ENCODE assay signal across 11 cellular contexts in genomic region chr1:201702936-201703335, GRCh38.
DNase-seq lines count a peak whose midpoint lies in the region; ATAC-seq, FAIRE-seq and TF ChIP-seq lines count a peak whose summit lies in the region.
"Had no signal": no experiment of that assay in that cellular context is flagged by ENCODE, and none has a peak within 500 bp of the region (broad histone marks: within the 10 kb centered on the region; RNA-seq: fewer than 3 reads in every experiment).

No MANE protein-coding gene starts in this region.

- no peak overlapping the region for H3K4me3 ChIP-seq in HAP-1
- no peak overlapping the region for H3K4me3 ChIP-seq in fibroblast of mammary gland (ENCODE audit: control insufficient read depth, low read depth, low read length)
- H3K4me3 ChIP-seq in skeletal muscle satellite cell (ENCODE audit: low read length), result no peak overlapping the region
- H3K4me3 ChIP-seq: testis had no signal

- POLR2A ChIA-PET in CD4-positive, alpha-beta T cell (lab: Charles Lee), result no interaction called here

- H3K36me3 ChIP-seq in HAP-1 (replicated peaks) (no peaks in the 10 kb centered on the region), skeletal muscle satellite cell (ENCODE audit: insufficient read depth, low read length) (peaks cover 7% of the 10 kb centered on the region)

- DNase-seq in HAP-1 (ENCODE audit: low spot score in 2 of 2) (peak; percentile 23 to 68), NCI-H524 treated with DMSO at 0.1 percent for 48 hours (lab: John Stamatoyannopoulos, UW) (peak; percentile 95), fibroblast of mammary gland (ENCODE audit: low read depth) (peak; percentile 38), GM12891 (ENCODE audit: insufficient read length, low spot score) (no peak)
- no peak for DNase-seq in CD4-positive, alpha-beta T cell
- DNase-seq: activated CD4-positive, alpha-beta memory T cell treated with anti-CD3 and anti-CD28 coated beads, Interleukin-2, amount 10 ng/mL, durations not matched to agents 7 days and 5 days had no signal

- no peak overlapping the region for H3K27ac Mint-ChIP-seq in CD4-positive, alpha-beta T cell
- H3K27ac Mint-ChIP-seq: activated CD4-positive, alpha-beta memory T cell treated with anti-CD3 and anti-CD28 coated beads, Interleukin-2, amount 10 ng/mL, durations not matched to agents 7 days and 5 days had no signal

- in situ Hi-C loops in HAP-1 (cut with MboI; ENCODE audit: low sequenced_read_pairs), result no loop called here

- intact Hi-C loops in CD4-positive, alpha-beta T cell (cut with DNase I, micrococcal nuclease), result loop anchor here in 1 of 2 experiments (10.0 kb wide), 1 partner anchor 218 kb away; no protein-coding TSS in a partner anchor

- H3K27me3 Mint-ChIP-seq in CD4-positive, alpha-beta T cell, result peaks cover 4% of the 10 kb centered on the region

- H3K36me3 Mint-ChIP-seq in CD4-positive, alpha-beta T cell (ENCODE audit: low read depth), result no peaks in the 10 kb centered on the region

- no peaks in the 10 kb centered on the region for H3K9me3 Mint-ChIP-seq in CD4-positive, alpha-beta T cell
- H3K9me3 Mint-ChIP-seq: activated CD4-positive, alpha-beta memory T cell treated with anti-CD3 and anti-CD28 coated beads, Interleukin-2, amount 10 ng/mL, durations not matched to agents 7 days and 5 days had no signal

- ATAC-seq in HG03039 (IDR thresholded peaks at IDR 0.05; ENCODE audit: unreplicated experiment), result no peak
- no peak for ATAC-seq in HG02970 (IDR thresholded peaks at IDR 0.05; ENCODE audit: low FRiP score, unreplicated experiment)
- no peak for ATAC-seq in CD4-positive, alpha-beta T cell (ENCODE audit: poor library complexity)

- FAIRE-seq in GM12891 (lab: Jason Lieb, UNC), result no peak

- H3K9ac ChIP-seq in skeletal muscle satellite cell (ENCODE audit: low read depth, low read length), result peak overlapping the region; percentile 73
- H3K9ac ChIP-seq: parathyroid adenoma had no signal

- no peaks in the 10 kb centered on the region for H3K4me1 Mint-ChIP-seq in CD4-positive, alpha-beta T cell (ENCODE audit: low read depth)
- H3K4me1 Mint-ChIP-seq: activated CD4-positive, alpha-beta memory T cell treated with anti-CD3 and anti-CD28 coated beads, Interleukin-2, amount 10 ng/mL, durations not matched to agents 7 days and 5 days had no signal

- no peak for TF ChIP-seq POLR2A in GM12891 (IDR thresholded peaks at IDR 0.05; ENCODE audit: low read depth, low read length)

- no peaks in the 10 kb centered on the region for H3K27me3 ChIP-seq in HAP-1 (ENCODE audit: low read depth)
- H3K27me3 ChIP-seq in skeletal muscle satellite cell (ENCODE audit: control insufficient read depth, insufficient read depth, low read length), result no peaks in the 10 kb centered on the region
- no peaks in the 10 kb centered on the region for H3K27me3 ChIP-seq in CD4-positive, alpha-beta T cell (ENCODE audit: control insufficient read depth, insufficient read depth, low read length)
- H3K27me3 ChIP-seq: testis had no signal

- no peak for TF ChIP-seq CTCF in fibroblast of mammary gland (conservative IDR thresholded peaks at IDR 0.05; ENCODE audit: control insufficient read depth, insufficient read depth, low read depth, low read length)
- no peak for TF ChIP-seq CTCF in CD4-positive, alpha-beta T cell (IDR thresholded peaks at IDR 0.05)

- no peak overlapping the region for H3K4me3 Mint-ChIP-seq in CD4-positive, alpha-beta T cell
- H3K4me3 Mint-ChIP-seq: activated CD4-positive, alpha-beta memory T cell treated with anti-CD3 and anti-CD28 coated beads, Interleukin-2, amount 10 ng/mL, durations not matched to agents 7 days and 5 days had no signal

- H3K9me3 ChIP-seq in HAP-1, result peaks cover 2% of the 10 kb centered on the region; the same call in 1 of the 2 replicates
- no peaks in the 10 kb centered on the region for H3K9me3 ChIP-seq in skeletal muscle satellite cell (replicated peaks; ENCODE audit: low read length)
- no peaks in the 10 kb centered on the region for H3K9me3 ChIP-seq in CD4-positive, alpha-beta T cell (ENCODE audit: control insufficient read depth, low read length)
- H3K9me3 ChIP-seq: testis had no signal

- H3K27ac ChIP-seq in CD4-positive, alpha-beta T cell (ENCODE audit: low read depth, low read length), result no peak overlapping the region
- H3K27ac ChIP-seq: parathyroid adenoma had no signal

- CTCF ChIA-PET in CD4-positive, alpha-beta T cell (lab: Charles Lee), result no interaction called here

- H3K4me2 ChIP-seq in skeletal muscle satellite cell (ENCODE audit: low read length), result peak overlapping the region; percentile 57

- no peaks in the 10 kb centered on the region for H3K4me1 ChIP-seq in HAP-1
- H3K4me1 ChIP-seq in skeletal muscle satellite cell (ENCODE audit: control insufficient read depth, insufficient read depth, low read length), result peaks cover 65% of the 10 kb centered on the region

TF ChIP-seq in GM12891, 5 proteins besides CTCF, POLR2A, EP300 and RAD21:
- TF ChIP-seq SPI1 (IDR thresholded peaks at IDR 0.05; ENCODE audit: low read depth, low read length), result no peak
- TF ChIP-seq POLR2AphosphoS5 (IDR thresholded peaks at IDR 0.05; ENCODE audit: low read depth, low read length), result no peak
- TF ChIP-seq POU2F2 (IDR thresholded peaks at IDR 0.05; ENCODE audit: low read depth, low read length), result no peak
- TF ChIP-seq PAX5 (IDR thresholded peaks at IDR 0.05; ENCODE audit: insufficient read depth, low read length, severe bottlenecking), result no peak
- no peak for TF ChIP-seq TAF1 (IDR thresholded peaks at IDR 0.05; ENCODE audit: low read depth, low read length)
TF ChIP-seq in GM12891: peak in this region for 0.

Comparison
In these comparisons a context has a peak if more than half of its experiments do, and no peak if none do; other contexts are left out.
1. DNase-seq: peak in HAP-1 (2 of 2), NCI-H524 treated with DMSO at 0.1 percent for 48 hours (single experiment) and fibroblast of mammary gland (single experiment); none in GM12891 (single experiment) and CD4-positive, alpha-beta T cell (0 of 10).